In genomic region chr2:205716126-205716525, GRCh38 we compare ENCODE assay signal across 12 cellular contexts. TPM values are rescaled to one million over a fixed set of nuclear protein-coding genes. Genes with fewer than 3 reads are reported as not detected.
A peak's percentile ranks its signal among the peaks of the same experiment; 100 is the strongest.
DNase-seq lines count a peak whose midpoint lies in the region; ATAC-seq, FAIRE-seq and TF ChIP-seq lines count a peak whose summit lies in the region.
"Had no signal": no experiment of that assay in that cellular context is flagged by ENCODE, and none has a peak within 500 bp of the region (broad histone marks: within the 10 kb centered on the region; RNA-seq: fewer than 3 reads in every experiment).

No MANE protein-coding gene starts in this region.

- H3K4me3 ChIP-seq in A549 (no peak overlapping the region), HCT116 (replicated peaks in 1 of 2; ENCODE audit: low read depth in 1 of 2, low read length in 2 of 2) (no peak overlapping the region), bronchial epithelial cell (ENCODE audit: low read depth, low read length) (no peak overlapping the region), coronary artery (no peak overlapping the region)
- H3K4me3 ChIP-seq in effector memory CD4-positive, alpha-beta T cell (ENCODE audit: insufficient read depth, low read depth, low read length, poor library complexity, severe bottlenecking) = no peak overlapping the region

- H3K9me2 ChIP-seq in HCT116 (ENCODE audit: insufficient read depth) = no peaks in the 10 kb centered on the region

- no peaks in the 10 kb centered on the region for H3K36me3 ChIP-seq in HCT116 (ENCODE audit: control insufficient read depth in 1 of 2, insufficient read depth in 2 of 2, low read length in 2 of 2)
- H3K36me3 ChIP-seq in bronchial epithelial cell (ENCODE audit: control insufficient read depth, insufficient read depth, low read length) = peaks cover 4% of the 10 kb centered on the region
- H3K36me3 ChIP-seq in effector memory CD4-positive, alpha-beta T cell (ENCODE audit: control insufficient read depth, insufficient read depth, low read length) = no peaks in the 10 kb centered on the region

- TF ChIP-seq RAD21 in A549 (conservative IDR thresholded peaks at IDR 0.05 in 1 of 2, IDR thresholded peaks at IDR 0.05 in 1 of 2) (peak in 1 of 2 experiments; percentile 39; a peak in 1 of 5 replicates), HCT116 (IDR thresholded peaks at IDR 0.05; ENCODE audit: low read depth) (peak; percentile 74)

- ATAC-seq in A549 = peak; percentile 15 to 72; a peak in 3 of 6 replicates
- ATAC-seq in HCT116 = peak; percentile 98
- no peak for ATAC-seq in GM21515 (IDR thresholded peaks at IDR 0.05; ENCODE audit: unreplicated experiment)
- ATAC-seq in HG03095 (IDR thresholded peaks at IDR 0.05; ENCODE audit: unreplicated experiment) = no peak
- ATAC-seq: natural killer cell treated with Interleukin-12 subunit alpha and Interleukin-12 subunit beta and Interleukin-15 and Interleukin-18, amount 100 ng/mL, for 72 hours had no signal

- peak; percentile 37 to 75 for DNase-seq in A549 (ENCODE audit: low read depth in 1 of 2, low spot score in 1 of 2)
- peak; percentile 71 for DNase-seq in HCT116 (ENCODE audit: low read depth, low spot score)
- DNase-seq in bronchial epithelial cell (ENCODE audit: low read depth) = no peak
- DNase-seq in lung microvascular endothelial cell (ENCODE audit: low read depth in 2 of 2) = peak; percentile 18 to 31
- no peak for DNase-seq in effector memory CD4-positive, alpha-beta T cell
- DNase-seq in coronary artery (ENCODE audit: low spot score) = no peak
- DNase-seq: activated T-cell treated with anti-CD3 and anti-CD28 coated beads for 4 hours, hippocampal formation had no signal

- peak; percentile 24; the same call in 2 of the 3 replicates for TF ChIP-seq CTCF in A549 (IDR thresholded peaks at IDR 0.05)
- TF ChIP-seq CTCF in HCT116 (IDR thresholded peaks at IDR 0.05 in 2 of 3, conservative IDR thresholded peaks at IDR 0.05 in 1 of 3; ENCODE audit: borderline replicate concordance in 1 of 3, insufficient read depth in 1 of 3, low read depth in 2 of 3, low read length in 2 of 3) = peak; percentile 76 to 86 (median 86)
- peak; percentile 39 for TF ChIP-seq CTCF in bronchial epithelial cell (IDR thresholded peaks at IDR 0.05; ENCODE audit: insufficient read depth, low read length, severe bottlenecking)
- TF ChIP-seq CTCF in coronary artery (IDR thresholded peaks at IDR 0.05) = no peak

- WGBS in A549 (ENCODE audit: missing lambda C conversion rate) = 73% methylated on average over 16 of the region's 16 CpGs

- H3K27ac ChIP-seq in A549 = peak overlapping the region in 1 of 2 experiments; percentile 93; a peak in 3 of 6 replicates
- H3K27ac ChIP-seq in HCT116 (ENCODE audit: low read depth, low read length) = no peak overlapping the region
- H3K27ac ChIP-seq in effector memory CD4-positive, alpha-beta T cell (ENCODE audit: insufficient read depth, low read length, poor library complexity, severe bottlenecking) = no peak overlapping the region
- peak overlapping the region in 1 of 2 donors; percentile 36 for H3K27ac ChIP-seq in coronary artery

- no peak for TF ChIP-seq EP300 in A549 (IDR thresholded peaks at IDR 0.05)

- TF ChIP-seq POLR2A in A549 (IDR thresholded peaks at IDR 0.05; ENCODE audit: low read length) = no peak
- TF ChIP-seq POLR2A in HCT116 (IDR thresholded peaks at IDR 0.05; ENCODE audit: borderline replicate concordance, extremely low read depth, insufficient read depth, insufficient read length) = no peak

- H2AFZ ChIP-seq in HCT116 (ENCODE audit: low read depth, low read length, poor library complexity, severe bottlenecking) = peak overlapping the region; percentile 98

- FAIRE-seq in A549 (lab: Jason Lieb, UNC) = no peak
- no peak for FAIRE-seq in bronchial epithelial cell (lab: Jason Lieb, UNC)
- FAIRE-seq: GM18507 had no signal

- intact Hi-C loops in HCT116 (cut with micrococcal nuclease) = loop anchor here (1.0 kb wide), 2 partner anchors 97 to 169 kb away; no protein-coding TSS in a partner anchor

- H4K20me1 ChIP-seq in HCT116 (ENCODE audit: insufficient read depth) = no peaks in the 10 kb centered on the region

- no peaks in the 10 kb centered on the region for H3K79me2 ChIP-seq in HCT116 (ENCODE audit: insufficient read depth, low read length)

- CTCF ChIA-PET in A549 (lab: Yijun Ruan, JAX) (interaction anchor here (0.8 to 1.2 kb wide), 3 partner anchors 10 to 838 kb away, joined by 3 to 5 read pairs (median 3); no protein-coding TSS in a partner anchor), HCT116 (lab: Charles Lee) (interaction anchor here (0.6 to 0.7 kb wide), 2 partner anchors 11 to 24 kb away, joined by 3 read pairs; no protein-coding TSS in a partner anchor)

- RAD21 ChIA-PET in HCT116 (lab: Charles Lee; ENCODE audit: low non-redundant PET in 1 of 2, low total read pairs in 2 of 2, uncharacterized antibody in 2 of 2, unreplicated experiment in 2 of 2) = no interaction called here

- no peaks in the 10 kb centered on the region for H3K9me3 ChIP-seq in A549
- H3K9me3 ChIP-seq in HCT116 (ENCODE audit: control insufficient read depth in 1 of 2, insufficient read depth in 1 of 2, low read depth in 1 of 2, low read length in 2 of 2) = no peaks in the 10 kb centered on the region
- no peaks in the 10 kb centered on the region for H3K9me3 ChIP-seq in effector memory CD4-positive, alpha-beta T cell (ENCODE audit: control insufficient read depth, low read length)

- POLR2A ChIA-PET in A549 (lab: Yijun Ruan, JAX) = interaction anchor here (1.1 kb wide), 1 partner anchor 34 kb away, joined by 4 read pairs; the partner anchor contains the start of gene NRP2
- POLR2A ChIA-PET in HCT116 (lab: Charles Lee) = no interaction called here

- H3K9ac ChIP-seq in HCT116 (ENCODE audit: low read length) = no peak overlapping the region

- peaks cover 100% of the 10 kb centered on the region for H3K4me1 ChIP-seq in A549
- H3K4me1 ChIP-seq in HCT116 (ENCODE audit: control insufficient read depth in 1 of 2, insufficient read depth in 2 of 2, low read length in 2 of 2) = peaks cover 0 to 5% of the 10 kb centered on the region in 2 experiments; a peak in 1 of 4 replicates
- H3K4me1 ChIP-seq in effector memory CD4-positive, alpha-beta T cell (ENCODE audit: control insufficient read depth, insufficient read depth, low read length, poor library complexity, severe bottlenecking) = no peaks in the 10 kb centered on the region

- BruUV-seq in HCT116 (replicated peaks; lab: Mats Ljungman, UMichigan) = no TSS peak

- H3K4me2 ChIP-seq in A549 (0 out of 3 replicates have a peak overlapping the region, but pooled peaks have one; percentile 31), HCT116 (ENCODE audit: low read length) (peak overlapping the region; percentile 53)

- H3K27me3 ChIP-seq in HCT116 (ENCODE audit: insufficient read depth, low read length) (peaks cover 7% of the 10 kb centered on the region; the same call in 1 of the 2 replicates), bronchial epithelial cell (ENCODE audit: control insufficient read depth, insufficient read depth, low read length) (no peaks in the 10 kb centered on the region)
- no peaks in the 10 kb centered on the region for H3K27me3 ChIP-seq in effector memory CD4-positive, alpha-beta T cell (replicated peaks; ENCODE audit: control insufficient read depth, insufficient read depth, low read length, poor library complexity, severe bottlenecking)

TF ChIP-seq in A549, 52 proteins besides CTCF, POLR2A, EP300 and RAD21:
- no peak for TF ChIP-seq POLR2AphosphoS2 (conservative IDR thresholded peaks at IDR 0.05; ENCODE audit: low read length)
- no peak for TF ChIP-seq FOSB (CRISPR knock-in tag; IDR thresholded peaks at IDR 0.05)
- TF ChIP-seq SMC3 (IDR thresholded peaks at IDR 0.05) = peak; percentile 17; the same call in 1 of the 3 replicates

TF ChIP-seq in HCT116, 20 proteins besides CTCF, POLR2A, EP300 and RAD21:
- TF ChIP-seq MAX (IDR thresholded peaks at IDR 0.05) (no peak), ELF1 (IDR thresholded peaks at IDR 0.05; ENCODE audit: borderline replicate concordance, low read depth) (no peak), YY1 (IDR thresholded peaks at IDR 0.05; ENCODE audit: extremely low read depth, insufficient replicate concordance, low read depth, low read length) (peak; percentile 39)

RNA-seq across cellular contexts. Expression of gene NRP2, which starts 33.8 kb away (rescaled TPM):
- 144 and 154 TPM in 2 replicates for polyA plus RNA-seq in A549 (2011; rRNA removed)
- polyA plus RNA-seq in A549 (2012; cell fraction: cytosol; rRNA removed) = 37.9 and 48.1 TPM in 2 replicates
- 111 and 112 TPM in 2 replicates for polyA plus RNA-seq in A549 (2012; cell fraction: nucleus; rRNA removed)
- 125 to 187 TPM (median 159 TPM) in 3 replicates for polyA plus RNA-seq in A549 (2017; fragmentation: RNase III; extraction: RNeasy Plus Mini Kit Qiagen cat#74134 plus additional on column Dnase treatment)
- 199 and 240 TPM in 2 replicates for polyA minus RNA-seq in A549 (2011; rRNA and poly(A)+ RNA removed)
- 1.2 TPM for total RNA-seq in HCT116 (2021; ENCODE audit: unreplicated experiment)
- polyA plus RNA-seq in HCT116 (2012) = 0.82 and 0.92 TPM in 2 replicates
- total RNA-seq in bronchial epithelial cell = 12.8 and 21.3 TPM in 2 replicates
- 137 and 163 TPM in 2 replicates for total RNA-seq in lung microvascular endothelial cell

Comparison
In these comparisons a context has a peak if more than half of its experiments do, and no peak if none do; other contexts are left out.
1. ATAC-seq: peak in A549 (2 of 2) and HCT116 (single experiment); none in GM21515 (single experiment) and HG03095 (single experiment).
2. DNase-seq: peak in A549 (2 of 2), HCT116 (single experiment) and lung microvascular endothelial cell (2 of 2); none in bronchial epithelial cell (single experiment), effector memory CD4-positive, alpha-beta T cell (0 of 3) and coronary artery (single experiment).
3. Of the 6 proteins assayed by ChIP-seq in both A549 and HCT116: peak only in A549: none; only in HCT116: none; in both: CTCF; in neither: 4; mixed calls (peak in some experiments, not most) for 1.